In the genomic region with DNA sequence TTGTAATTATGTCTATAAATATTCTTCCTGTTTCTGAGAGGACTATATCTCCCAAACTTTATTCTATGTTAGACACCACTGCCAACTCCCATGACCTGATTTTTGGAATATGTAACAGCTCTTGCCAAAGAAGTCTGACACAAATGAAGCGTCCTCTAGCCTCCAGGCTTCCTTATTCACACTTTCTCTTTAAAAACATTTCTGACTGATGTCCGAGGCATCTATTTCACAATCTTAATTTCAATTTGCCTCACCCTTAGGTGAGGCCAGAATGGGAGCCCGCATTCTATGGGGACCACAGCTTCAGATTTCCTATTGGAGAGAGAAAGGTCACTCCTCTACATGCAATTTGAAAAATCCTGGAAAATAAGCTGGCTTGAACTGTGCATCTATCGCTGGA, we compare ENCODE assay signal across 33 cellular contexts.
"Had no signal": no experiment of that assay in that cellular context is flagged by ENCODE, and none has a peak within 500 bp of the region (broad histone marks: within the 10 kb centered on the region; RNA-seq: fewer than 3 reads in every experiment).

No MANE protein-coding gene starts in this region.

- H3K27me3 ChIP-seq: cardiac muscle cell, MG63, Peyer's patch had no signal

- H3K36me3 ChIP-seq: cardiac muscle cell, MG63, Peyer's patch had no signal

- H3K4me1 ChIP-seq: Peyer's patch had no signal

- DNase-seq: activated B cell treated with CpG ODN at 0.5 μM for 24 hours; activated CD4-positive, alpha-beta memory T cell treated with anti-CD3 and anti-CD28 coated beads for 36 hours; activated CD4-positive, alpha-beta T cell treated with anti-CD3 and anti-CD28 coated beads for 4 hours; activated CD4-positive, alpha-beta T cell treated with anti-CD3 and anti-CD28 coated beads, Interleukin-2, amount 50 U/mL, for 1 hour; activated CD4-positive, CD25-positive, alpha-beta regulatory T cell treated with anti-CD3 and anti-CD28 coated beads, Interleukin-2, amount 50 U/mL, for 72 hours; activated CD8-positive, alpha-beta memory T cell treated with anti-CD3 and anti-CD28 coated beads, Interleukin-2, amount 50 U/mL, for 4 hours; activated effector memory CD4-positive, alpha-beta T cell treated with Interleukin-2 at 50 U/mL for 16 hours; activated naive CD4-positive, alpha-beta T cell treated with anti-CD3 and anti-CD28 coated beads, Interleukin-2, amount 10 ng/mL, durations not matched to agents 7 days and 5 days; activated naive CD8-positive, alpha-beta T cell treated with anti-CD3 and anti-CD28 coated beads, Interleukin-2, amount 50 U/mL, for 24 hours; activated T-cell treated with anti-CD3 and anti-CD28 coated beads for 4 hours; activated T-cell treated with anti-CD3 and anti-CD28 coated beads, Interleukin-2, amount 50 U/mL, for 48 hours; anterior cingulate cortex; Karpas-422; KBM-7; MG63; NCI-H1048; NCI-H1436; NCI-H1694; NCI-H1930; NCI-H510A; NCI-H526; NCI-H748 treated with DMSO at 0.1 percent for 48 hours; NK-92 treated with Interleukin-12 subunit alpha and Interleukin-12 subunit beta, amount 100 ng/mL, for 24 hours; PC-3; Peyer's patch; Right ventricle myocardium superior; RPMI8226; SW 1271; T-helper 1 cell; T-helper 2 cell; T-helper 9 cell had no signal

- ATAC-seq: activated naive CD8-positive, alpha-beta T cell treated with anti-CD3 and anti-CD28 coated beads, Interleukin-2, amount 50 U/mL, for 24 hours; PC-3 had no signal

- H3K27ac ChIP-seq: cardiac muscle cell, Peyer's patch, VCaP had no signal

- H3K9me3 ChIP-seq: MG63, Peyer's patch had no signal

- H3K4me3 ChIP-seq: cardiac muscle cell, MG63, Peyer's patch had no signal
